Comparison of ENCODE assay signal across 1 cellular context in genomic region chr1:10211805-10212405, GRCh38.
TF ChIP-seq lines count a peak whose summit lies in the region.

No MANE protein-coding gene starts in this region.

TF ChIP-seq in HCT116, 20 proteins besides CTCF, POLR2A, EP300 and RAD21 (continued from another document):
- no peak for TF ChIP-seq YY1 (IDR thresholded peaks at IDR 0.05; ENCODE audit: extremely low read depth, insufficient replicate concordance, low read depth, low read length)
- no peak for TF ChIP-seq FOSL1 (IDR thresholded peaks at IDR 0.05; ENCODE audit: low read depth)
- no peak for TF ChIP-seq JUND (IDR thresholded peaks at IDR 0.05)
- TF ChIP-seq TCF7L2 (IDR thresholded peaks at IDR 0.05; ENCODE audit: borderline replicate concordance, extremely low read depth, insufficient read depth, insufficient read length), result no peak
- no peak for TF ChIP-seq REST (IDR thresholded peaks at IDR 0.05; ENCODE audit: low read depth)
- TF ChIP-seq MAX (IDR thresholded peaks at IDR 0.05), result peak; percentile 22; the same call in 1 of the 2 replicates
TF ChIP-seq in HCT116: peak in this region for 3.
